Comparison of ENCODE assay signal across 11 cellular contexts in genomic region chr1:152182431-152182830, GRCh38. TPM values are rescaled to one million over a fixed set of nuclear protein-coding genes. Genes with fewer than 3 reads are reported as not detected.
DNase-seq lines count a peak whose midpoint lies in the region; FAIRE-seq and TF ChIP-seq lines count a peak whose summit lies in the region.
"Had no signal": no experiment of that assay in that cellular context is flagged by ENCODE, and none has a peak within 500 bp of the region (broad histone marks: within the 10 kb centered on the region; RNA-seq: fewer than 3 reads in every experiment).

No MANE protein-coding gene starts in this region.

- no peaks in the 10 kb centered on the region for H3K79me2 ChIP-seq in astrocyte (ENCODE audit: insufficient read depth, low read length)

- no peak overlapping the region for H3K18ac ChIP-seq in mesenchymal stem cell (ENCODE audit: low read depth in 1 of 2, low read length in 2 of 2)

- H3K27me3 ChIP-seq in astrocyte (ENCODE audit: insufficient read depth, low read length) = no peaks in the 10 kb centered on the region
- peaks cover 0 to 38% of the 10 kb centered on the region in 2 experiments for H3K27me3 ChIP-seq in mesenchymal stem cell (ENCODE audit: control insufficient read depth in 1 of 2, insufficient read depth in 1 of 2, low read length in 2 of 2)
- H3K27me3 ChIP-seq in MG63 = no peaks in the 10 kb centered on the region

- H3K9ac ChIP-seq in astrocyte (ENCODE audit: low read length) (peak overlapping the region; percentile 7), mesenchymal stem cell (ENCODE audit: low read length) (peak overlapping the region; percentile 34)

- peak overlapping the region; percentile 89 for H3K27ac Mint-ChIP-seq in astrocyte (ENCODE audit: unreplicated experiment)

- H3K9me3 ChIP-seq in astrocyte (ENCODE audit: insufficient read depth, low read depth, low read length) = no peaks in the 10 kb centered on the region
- no peaks in the 10 kb centered on the region for H3K9me3 ChIP-seq in mesenchymal stem cell (ENCODE audit: control insufficient read depth, low read length)
- H3K9me3 ChIP-seq in MG63 = no peaks in the 10 kb centered on the region

- H3K79me1 ChIP-seq in mesenchymal stem cell (replicated peaks; ENCODE audit: low read length, poor library complexity, severe bottlenecking) = no peaks in the 10 kb centered on the region

- H3K4me3 ChIP-seq in astrocyte (ENCODE audit: insufficient read depth, low read depth, low read length) (no peak overlapping the region), mesenchymal stem cell (ENCODE audit: insufficient read depth in 1 of 2, low read depth in 1 of 2, low read length in 2 of 2) (no peak overlapping the region), MG63 (no peak overlapping the region)

- H2AFZ ChIP-seq in astrocyte (ENCODE audit: low read depth, low read length) = no peak overlapping the region
- H2AFZ ChIP-seq in mesenchymal stem cell (ENCODE audit: low read depth, low read length) = no peak overlapping the region

- no peak overlapping the region for H4K8ac ChIP-seq in mesenchymal stem cell (ENCODE audit: low read length)

- peak overlapping the region; percentile 48 for H3K4me2 ChIP-seq in astrocyte (ENCODE audit: low read length)
- no peak overlapping the region for H3K4me2 ChIP-seq in mesenchymal stem cell (ENCODE audit: low read length, poor library complexity, severe bottlenecking)

- H3K14ac ChIP-seq in mesenchymal stem cell (ENCODE audit: low read length in 2 of 2) = no peak overlapping the region

- DNase-seq in EL = peak; percentile 53
- peak; percentile 48 for DNase-seq in LHCN-M2 (ENCODE audit: low read depth)
- DNase-seq in astrocyte (ENCODE audit: low read depth) = peak; percentile 18
- DNase-seq in mesenchymal stem cell = no peak
- DNase-seq in posterior vena cava (ENCODE audit: low spot score) = no peak
- DNase-seq in NCI-H2081 treated with DMSO at 0.1 percent for 48 hours (lab: John Stamatoyannopoulos, UW) = no peak
- DNase-seq in MG63 = no peak
- no peak for DNase-seq in AG08395 (ENCODE audit: low spot score)
- DNase-seq: NCI-H1048, nucleus accumbens had no signal

- H3K36me3 ChIP-seq in astrocyte (ENCODE audit: insufficient read depth, low read length) (no peaks in the 10 kb centered on the region), mesenchymal stem cell (ENCODE audit: control insufficient read depth in 1 of 2, insufficient read depth in 2 of 2, low read depth in 1 of 2, low read length in 2 of 2) (no peaks in the 10 kb centered on the region), MG63 (no peaks in the 10 kb centered on the region)

- no peak overlapping the region for H2BK5ac ChIP-seq in mesenchymal stem cell (ENCODE audit: low read depth, low read length, poor library complexity, severe bottlenecking)

- H4K20me1 ChIP-seq in astrocyte (ENCODE audit: insufficient read depth, low read length) = no peaks in the 10 kb centered on the region

- FAIRE-seq in astrocyte (lab: Jason Lieb, UNC) = no peak
- FAIRE-seq: endometrium had no signal

- peaks cover 2% of the 10 kb centered on the region for H3K9me3 Mint-ChIP-seq in astrocyte (ENCODE audit: unreplicated experiment)

- WGBS in mesenchymal stem cell = 65% methylated on average over 2 of the region's 2 CpGs

- H2BK12ac ChIP-seq in mesenchymal stem cell (ENCODE audit: low read length in 2 of 2) = no peak overlapping the region

- H3K27me3 Mint-ChIP-seq in astrocyte (ENCODE audit: low read depth, unreplicated experiment) = no peaks in the 10 kb centered on the region

- intact Hi-C loops in posterior vena cava (cut with DNase I) = loop anchor here in 1 of 2 donors (10.0 kb wide), 1 partner anchor 128 kb away; no protein-coding TSS in a partner anchor

- H3K36me3 Mint-ChIP-seq in astrocyte (ENCODE audit: low read depth, unreplicated experiment) = no peaks in the 10 kb centered on the region

- no peak overlapping the region for H3K4ac ChIP-seq in mesenchymal stem cell (ENCODE audit: low read depth in 1 of 2, low read length in 2 of 2)

- H2BK120ac ChIP-seq in mesenchymal stem cell (ENCODE audit: low read depth, low read length) = no peak overlapping the region

- peak overlapping the region; percentile 11 for H3K27ac ChIP-seq in astrocyte (ENCODE audit: low read depth, low read length)
- H3K27ac ChIP-seq in mesenchymal stem cell (ENCODE audit: low read length, poor library complexity, severe bottlenecking) = no peak overlapping the region

- no peak overlapping the region for H4K91ac ChIP-seq in mesenchymal stem cell (ENCODE audit: low read length)

- H3K4me3 Mint-ChIP-seq in astrocyte (ENCODE audit: unreplicated experiment) = no peak overlapping the region

- H3K4me1 Mint-ChIP-seq in astrocyte (ENCODE audit: low read depth, unreplicated experiment) = peaks cover 45% of the 10 kb centered on the region

- no peak overlapping the region for H2BK15ac ChIP-seq in mesenchymal stem cell (ENCODE audit: low read depth, poor library complexity, severe bottlenecking)

- peak; percentile 31 for TF ChIP-seq CTCF in astrocyte (IDR thresholded peaks at IDR 0.05; ENCODE audit: insufficient read depth, low read depth, low read length)

- no peak overlapping the region for H3K23ac ChIP-seq in mesenchymal stem cell (ENCODE audit: low read length in 2 of 2)

- H3K4me1 ChIP-seq in astrocyte (ENCODE audit: insufficient read depth, low read length) = peaks cover 17% of the 10 kb centered on the region
- peaks cover 2% of the 10 kb centered on the region for H3K4me1 ChIP-seq in mesenchymal stem cell (ENCODE audit: control insufficient read depth, insufficient read depth, low read depth, low read length)

- H2AK5ac ChIP-seq in mesenchymal stem cell (ENCODE audit: low read length, severe bottlenecking) = no peak overlapping the region

RNA-seq across cellular contexts. Expression of gene RPTN, which starts 23.4 kb away (rescaled TPM):
- total RNA-seq in LHCN-M2 (2014; rRNA removed) (not detected in 2 replicates), astrocyte (0.07 and 0.09 TPM in 2 replicates), posterior vena cava (not detected)
- 0.01 TPM for polyA plus RNA-seq in LHCN-M2 (2012)
- polyA plus RNA-seq in mesenchymal stem cell (2013, experiment 1 of 2) = not detected
- polyA plus RNA-seq in mesenchymal stem cell (2013, experiment 2 of 2) = not detected
- not detected in 2 replicates for total RNA-seq in MG63 (2014; rRNA removed; shearing (Covaris generic); ENCODE audit: low replicate concordance)

RNA-seq across cellular contexts. Expression of gene HRNR, which starts 41.6 kb away (rescaled TPM):
- total RNA-seq in LHCN-M2 (2014; rRNA removed) (not detected in 2 replicates), astrocyte (not detected in 2 replicates), posterior vena cava (under 1 TPM in 1 of 2 donors, not detected in 1; 0.05 TPM)
- polyA plus RNA-seq in LHCN-M2 (2012) = 0.07 TPM
- polyA plus RNA-seq in mesenchymal stem cell (2013, experiment 1 of 2) = not detected
- polyA plus RNA-seq in mesenchymal stem cell (2013, experiment 2 of 2) = not detected
- not detected in 2 replicates for total RNA-seq in MG63 (2014; rRNA removed; shearing (Covaris generic); ENCODE audit: low replicate concordance)

Comparison
In these comparisons a context has a peak if more than half of its experiments do, and no peak if none do; other contexts are left out.
1. DNase-seq: peak in EL (single experiment), LHCN-M2 (single experiment) and astrocyte (single experiment); none in mesenchymal stem cell (single experiment), posterior vena cava (single experiment), NCI-H2081 treated with DMSO at 0.1 percent for 48 hours (single experiment), MG63 (single experiment) and AG08395 (single experiment).